In genomic region chr15:89814112-89814742, GRCh38 we compare ENCODE assay signal across 1 cellular context.
A peak's percentile ranks its signal among the peaks of the same experiment; 100 is the strongest.
TF ChIP-seq lines count a peak whose summit lies in the region.

No MANE protein-coding gene starts in this region.

TF ChIP-seq in HepG2, 621 proteins besides CTCF, POLR2A, EP300 and RAD21 (continued from another document and continues in another):
- TF ChIP-seq PRDM4 (CRISPR knock-in tag; IDR thresholded peaks at IDR 0.05; ENCODE audit: borderline replicate concordance) (no peak), ZNF772 (CRISPR knock-in tag; IDR thresholded peaks at IDR 0.05) (no peak), ONECUT2 (CRISPR knock-in tag; IDR thresholded peaks at IDR 0.05) (no peak), ZNF891 (CRISPR knock-in tag; IDR thresholded peaks at IDR 0.05) (no peak), ZNF670 (CRISPR knock-in tag; IDR thresholded peaks at IDR 0.05; ENCODE audit: borderline replicate concordance) (0 out of 2 replicates have a peak, but pooled peaks have one; percentile 5), IKZF5 (CRISPR knock-in tag; IDR thresholded peaks at IDR 0.05) (no peak), HDAC1 (CRISPR knock-in tag; IDR thresholded peaks at IDR 0.05) (0 out of 2 replicates have a peak, but pooled peaks have one; percentile 13), FOSL2 (CRISPR knock-in tag; IDR thresholded peaks at IDR 0.05) (no peak), ZNF335 (CRISPR knock-in tag; IDR thresholded peaks at IDR 0.05) (no peak), ZNF138 (CRISPR knock-in tag; IDR thresholded peaks at IDR 0.05; ENCODE audit: low read depth) (0 out of 2 replicates have a peak, but pooled peaks have one; percentile 36), MTERF4 (CRISPR knock-in tag; IDR thresholded peaks at IDR 0.05) (0 out of 2 replicates have a peak, but pooled peaks have one; percentile 57), PCBP1 (IDR thresholded peaks at IDR 0.05; ENCODE audit: borderline replicate concordance, low read depth, low read length) (0 out of 2 replicates have a peak, but pooled peaks have one; percentile 50), SATB2 (CRISPR knock-in tag; IDR thresholded peaks at IDR 0.05) (0 out of 2 replicates have a peak, but pooled peaks have one; percentile 7), MXD1 (CRISPR knock-in tag; IDR thresholded peaks at IDR 0.05) (0 out of 2 replicates have a peak, but pooled peaks have one; percentile 10), ZFX (CRISPR knock-in tag; IDR thresholded peaks at IDR 0.05; ENCODE audit: low read depth) (peak; percentile 15; the same call in 1 of the 2 replicates), PLSCR1 (CRISPR knock-in tag; IDR thresholded peaks at IDR 0.05; ENCODE audit: borderline replicate concordance) (no peak), RBFOX2 (IDR thresholded peaks at IDR 0.05; ENCODE audit: low read depth, low read length) (peak; percentile 54; the same call in 1 of the 2 replicates), ZBTB25 (CRISPR knock-in tag; IDR thresholded peaks at IDR 0.05) (no peak), PBX2 (CRISPR knock-in tag; IDR thresholded peaks at IDR 0.05) (no peak), ZNF615 (CRISPR knock-in tag; IDR thresholded peaks at IDR 0.05; ENCODE audit: borderline replicate concordance) (no peak), ZNF570 (CRISPR knock-in tag; IDR thresholded peaks at IDR 0.05; ENCODE audit: borderline replicate concordance) (no peak), RXRA (CRISPR knock-in tag; IDR thresholded peaks at IDR 0.05) (peak; percentile 35; the same call in 1 of the 2 replicates), FOXP4 (CRISPR knock-in tag; IDR thresholded peaks at IDR 0.05) (0 out of 2 replicates have a peak, but pooled peaks have one; percentile 6), BCLAF1 (IDR thresholded peaks at IDR 0.05) (no peak), ZBTB7A (CRISPR knock-in tag; IDR thresholded peaks at IDR 0.05) (peak; percentile 50), ZMYM2 (CRISPR knock-in tag; IDR thresholded peaks at IDR 0.05) (no peak), MIER3 (CRISPR knock-in tag; IDR thresholded peaks at IDR 0.05; ENCODE audit: borderline replicate concordance) (no peak), ZNF343 (CRISPR knock-in tag; IDR thresholded peaks at IDR 0.05) (no peak), NRL (CRISPR knock-in tag; IDR thresholded peaks at IDR 0.05; ENCODE audit: borderline replicate concordance) (no peak; the same call in 1 of the 2 replicates), POGZ (CRISPR knock-in tag; IDR thresholded peaks at IDR 0.05) (no peak), ZBTB10 (CRISPR knock-in tag; IDR thresholded peaks at IDR 0.05; ENCODE audit: borderline replicate concordance) (0 out of 2 replicates have a peak, but pooled peaks have one; percentile 4), FOSL1 (CRISPR knock-in tag; IDR thresholded peaks at IDR 0.05; ENCODE audit: borderline replicate concordance) (0 out of 2 replicates have a peak, but pooled peaks have one; percentile 6), PRDM15 (CRISPR knock-in tag; IDR thresholded peaks at IDR 0.05) (peak; percentile 32; the same call in 1 of the 2 replicates), ZFY (CRISPR knock-in tag; IDR thresholded peaks at IDR 0.05) (peak; percentile 32), PLRG1 (conservative IDR thresholded peaks at IDR 0.05) (no peak), AKAP8 (CRISPR knock-in tag; IDR thresholded peaks at IDR 0.05) (0 out of 2 replicates have a peak, but pooled peaks have one; percentile 45), GABPB1 (CRISPR knock-in tag; IDR thresholded peaks at IDR 0.05) (no peak), IKZF1 (IDR thresholded peaks at IDR 0.05) (no peak), ZNF143 (CRISPR knock-in tag; IDR thresholded peaks at IDR 0.05) (no peak), CHCHD3 (CRISPR knock-in tag; IDR thresholded peaks at IDR 0.05) (no peak), ZFP62 (CRISPR knock-in tag; IDR thresholded peaks at IDR 0.05) (no peak)
